ENCODE assay signal across 10 cellular contexts in the genomic region with DNA sequence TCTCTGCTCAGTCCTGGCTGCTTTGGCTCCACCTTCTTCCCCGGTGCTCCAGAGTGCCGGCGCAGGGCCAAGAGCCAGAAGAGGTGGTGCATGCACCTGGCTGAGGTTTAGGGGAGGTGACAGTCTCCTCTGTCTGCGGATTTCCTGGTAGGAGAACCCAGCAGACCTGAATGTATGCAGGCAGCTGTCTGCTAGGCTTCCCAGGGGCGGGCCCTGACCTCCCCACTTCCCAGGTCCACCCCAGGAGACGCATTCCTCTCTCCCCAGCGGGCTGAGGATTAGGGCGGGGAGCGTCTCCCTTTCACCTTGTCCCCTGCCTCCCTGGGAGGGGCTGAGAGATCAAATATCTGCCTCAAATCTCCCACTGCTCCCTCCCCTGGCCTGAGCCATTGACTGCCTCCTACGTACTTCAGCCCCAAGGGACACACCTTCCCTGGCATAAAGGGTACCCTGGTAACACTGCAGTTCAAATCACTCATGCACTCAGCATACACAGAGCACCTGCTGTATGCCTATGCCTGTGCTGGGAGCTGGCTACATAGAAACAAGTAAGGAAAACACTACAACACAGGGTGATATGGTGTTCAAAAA. TPM values are rescaled to one million over a fixed set of nuclear protein-coding genes. Genes with fewer than 3 reads are reported as not detected.
DNase-seq lines count a peak whose midpoint lies in the region; ATAC-seq and TF ChIP-seq lines count a peak whose summit lies in the region.
"Had no signal": no experiment of that assay in that cellular context is flagged by ENCODE, and none has a peak within 500 bp of the region (broad histone marks: within the 10 kb centered on the region; RNA-seq: fewer than 3 reads in every experiment).

No MANE protein-coding gene starts in this region.

- peaks cover 42% of the 10 kb centered on the region for H3K27me3 Mint-ChIP-seq in activated CD4-positive, alpha-beta T cell treated with anti-CD3 and anti-CD28 coated beads, Interleukin-2, amount 10 ng/mL, durations not matched to agents 24 days and 14 days

- H3K27ac ChIP-seq in upper lobe of left lung, result peak overlapping the region in 1 of 4 donors; percentile 27

- no peak overlapping the region for H3K27ac Mint-ChIP-seq in activated CD4-positive, alpha-beta T cell treated with anti-CD3 and anti-CD28 coated beads, Interleukin-2, amount 10 ng/mL, durations not matched to agents 24 days and 14 days

- H3K9me3 Mint-ChIP-seq in activated CD4-positive, alpha-beta T cell treated with anti-CD3 and anti-CD28 coated beads, Interleukin-2, amount 10 ng/mL, durations not matched to agents 24 days and 14 days, result no peaks in the 10 kb centered on the region

- intact Hi-C loops in activated CD4-positive, alpha-beta T cell treated with anti-CD3 and anti-CD28 coated beads, Interleukin-2, amount 10 ng/mL, durations not matched to agents 24 days and 14 days (cut with micrococcal nuclease), result no loop called here

- no peak overlapping the region for H3K4me3 ChIP-seq in upper lobe of left lung

- H3K4me3 Mint-ChIP-seq in activated CD4-positive, alpha-beta T cell treated with anti-CD3 and anti-CD28 coated beads, Interleukin-2, amount 10 ng/mL, durations not matched to agents 24 days and 14 days, result no peak overlapping the region

- H3K9me3 ChIP-seq in upper lobe of left lung, result no peaks in the 10 kb centered on the region

- ATAC-seq in upper lobe of left lung (ENCODE audit: low FRiP score in 2 of 2), result peak; percentile 50 to 85

- peaks cover 0 to 12% (median 4%) of the 10 kb centered on the region in 4 donors for H3K4me1 ChIP-seq in upper lobe of left lung

- TF ChIP-seq CTCF in upper lobe of left lung (IDR thresholded peaks at IDR 0.05), result no peak

- DNase-seq in DMS 273 (lab: John Stamatoyannopoulos, UW; ENCODE audit: unreplicated experiment) (peak; percentile 28), DMS 273 treated with DMSO at 0.1 percent for 48 hours (lab: John Stamatoyannopoulos, UW) (no peak), NCI-H526 (lab: John Stamatoyannopoulos, UW) (peak; percentile 51 to 59), glomerular visceral epithelial cell (ENCODE audit: extremely low spot score) (peak; percentile 40), upper lobe of left lung (peak; percentile 86 to 89), SHP77 (lab: John Stamatoyannopoulos, UW) (no peak)
- no peak for DNase-seq in activated CD8-positive, alpha-beta memory T cell treated with anti-CD3 and anti-CD28 coated beads, Interleukin-2, amount 50 U/mL, for 4 hours
- no peak for DNase-seq in activated CD4-positive, alpha-beta T cell treated with anti-CD3 and anti-CD28 coated beads, Interleukin-2, amount 10 ng/mL, durations not matched to agents 24 days and 14 days
- DNase-seq: occipital lobe had no signal

- TF ChIP-seq POLR2A in upper lobe of left lung (IDR thresholded peaks at IDR 0.05), result no peak

- no peaks in the 10 kb centered on the region for H3K36me3 Mint-ChIP-seq in activated CD4-positive, alpha-beta T cell treated with anti-CD3 and anti-CD28 coated beads, Interleukin-2, amount 10 ng/mL, durations not matched to agents 24 days and 14 days (ENCODE audit: low read depth)
- H3K36me3 Mint-ChIP-seq: brain had no signal

- H3K27me3 ChIP-seq in upper lobe of left lung, result no peaks in the 10 kb centered on the region

- 23 to 31% methylated on average over 5 to 10 of the region's 10 CpGs for WGBS in upper lobe of left lung, 2 donors

- no peaks in the 10 kb centered on the region for H3K36me3 ChIP-seq in upper lobe of left lung

- TF ChIP-seq EP300 in upper lobe of left lung (IDR thresholded peaks at IDR 0.05), result no peak

- peaks cover 9% of the 10 kb centered on the region for H3K4me1 Mint-ChIP-seq in activated CD4-positive, alpha-beta T cell treated with anti-CD3 and anti-CD28 coated beads, Interleukin-2, amount 10 ng/mL, durations not matched to agents 24 days and 14 days

RNA-seq across cellular contexts. Expression of gene DMBX1, which starts 27.5 kb away (rescaled TPM):
- total RNA-seq in upper lobe of left lung, result not detected
- total RNA-seq in activated CD4-positive, alpha-beta T cell treated with anti-CD3 and anti-CD28 coated beads, Interleukin-2, amount 10 ng/mL, durations not matched to agents 24 days and 14 days, result 0.07 TPM in 1 of 2 replicates, not detected in the other
- total RNA-seq: occipital lobe had no signal

RNA-seq across cellular contexts. Expression of gene KNCN, which starts 34.3 kb away (rescaled TPM):
- total RNA-seq in upper lobe of left lung, result not detected
- total RNA-seq in activated CD4-positive, alpha-beta T cell treated with anti-CD3 and anti-CD28 coated beads, Interleukin-2, amount 10 ng/mL, durations not matched to agents 24 days and 14 days, result not detected in 2 replicates
- total RNA-seq: occipital lobe had no signal

Comparison
In these comparisons a context has a peak if more than half of its experiments do, and no peak if none do; other contexts are left out.
1. DNase-seq: peak in DMS 273 (single experiment), NCI-H526 (2 of 2), glomerular visceral epithelial cell (single experiment) and upper lobe of left lung (2 of 2); none in DMS 273 treated with DMSO at 0.1 percent for 48 hours (single experiment), SHP77 (0 of 2), activated CD8-positive, alpha-beta memory T cell treated with anti-CD3 and anti-CD28 coated beads, Interleukin-2, amount 50 U/mL, for 4 hours (single experiment) and activated CD4-positive, alpha-beta T cell treated with anti-CD3 and anti-CD28 coated beads, Interleukin-2, amount 10 ng/mL, durations not matched to agents 24 days and 14 days (single experiment).